8 cellular contexts compared by ENCODE assay signal in genomic region chr14:53152909-53153701, GRCh38. TPM values are rescaled to one million over a fixed set of nuclear protein-coding genes. Genes with fewer than 3 reads are reported as not detected.
DNase-seq lines count a peak whose midpoint lies in the region; ATAC-seq and TF ChIP-seq lines count a peak whose summit lies in the region.

Gene DDHD1, minus strand, starts transcription at chr14:53153323. Its CDS starts 225 bp downstream, at chr14:53153098.

- no peaks in the 10 kb centered on the region for H3K9me3 Mint-ChIP-seq in activated CD4-positive, alpha-beta T cell treated with anti-CD3 and anti-CD28 coated beads, Interleukin-2, amount 10 ng/mL, durations not matched to agents 24 days and 14 days

- peak; percentile 65 for DNase-seq in AG10803 (ENCODE audit: low read depth)
- peak; percentile 43 for DNase-seq in NCI-H510A treated with DMSO at 0.1 percent for 48 hours (lab: John Stamatoyannopoulos, UW)
- DNase-seq in activated CD4-positive, alpha-beta T cell treated with anti-CD3 and anti-CD28 coated beads, Interleukin-2, amount 10 ng/mL, durations not matched to agents 24 days and 14 days: peak; percentile 96
- peak; percentile 79 for DNase-seq in coronary artery (ENCODE audit: low spot score)
- DNase-seq in left lobe of liver (ENCODE audit: low spot score): peak; percentile 80
- peak; percentile 64 to 81 for DNase-seq in stimulated activated CD4-positive, alpha-beta T cell treated with anti-CD3 and anti-CD28 coated beads, Interleukin-2, amount 100 ng/mL, for 48 hours

- ATAC-seq in HG03196 (IDR thresholded peaks at IDR 0.05; ENCODE audit: unreplicated experiment) (peak; percentile 69), left lobe of liver (peak; percentile 93)

- H3K27ac ChIP-seq in coronary artery: peak within 1 kb of the TSS; percentile 88 to 92

- in situ Hi-C loops in GM18951 (cut with MboI; ENCODE audit: low sequenced_read_pairs, unreplicated experiment): no loop called here

- H3K36me3 Mint-ChIP-seq in activated CD4-positive, alpha-beta T cell treated with anti-CD3 and anti-CD28 coated beads, Interleukin-2, amount 10 ng/mL, durations not matched to agents 24 days and 14 days (ENCODE audit: low read depth): peaks cover 31% of the 10 kb centered on the region

- no peaks in the 10 kb centered on the region for H3K27me3 Mint-ChIP-seq in activated CD4-positive, alpha-beta T cell treated with anti-CD3 and anti-CD28 coated beads, Interleukin-2, amount 10 ng/mL, durations not matched to agents 24 days and 14 days

- H3K4me3 Mint-ChIP-seq in activated CD4-positive, alpha-beta T cell treated with anti-CD3 and anti-CD28 coated beads, Interleukin-2, amount 10 ng/mL, durations not matched to agents 24 days and 14 days: peak within 1 kb of the TSS; percentile 100

- TF ChIP-seq CTCF in AG10803 (conservative IDR thresholded peaks at IDR 0.05; ENCODE audit: low read length): no peak
- no peak for TF ChIP-seq CTCF in coronary artery (IDR thresholded peaks at IDR 0.05)

- H3K4me3 ChIP-seq in AG10803 (ENCODE audit: low read length): peak within 1 kb of the TSS; percentile 89
- H3K4me3 ChIP-seq in coronary artery: peak within 1 kb of the TSS; percentile 97

- TF ChIP-seq POLR2A in GM18951 (IDR thresholded peaks at IDR 0.05; ENCODE audit: extremely low read depth, insufficient read depth, insufficient read length): peak; percentile 86

- intact Hi-C loops in activated CD4-positive, alpha-beta T cell treated with anti-CD3 and anti-CD28 coated beads, Interleukin-2, amount 10 ng/mL, durations not matched to agents 24 days and 14 days (cut with micrococcal nuclease): loop anchor here (1.0 to 10.0 kb wide), 6 partner anchors 27 to 828 kb away; partner anchors contain the start of gene ERO1A

- peaks cover 44% of the 10 kb centered on the region for H3K4me1 Mint-ChIP-seq in activated CD4-positive, alpha-beta T cell treated with anti-CD3 and anti-CD28 coated beads, Interleukin-2, amount 10 ng/mL, durations not matched to agents 24 days and 14 days

- H3K27ac Mint-ChIP-seq in activated CD4-positive, alpha-beta T cell treated with anti-CD3 and anti-CD28 coated beads, Interleukin-2, amount 10 ng/mL, durations not matched to agents 24 days and 14 days: peak within 1 kb of the TSS; percentile 99

RNA-seq across cellular contexts. Expression of gene DDHD1, which starts in this region (rescaled TPM):
- 67.9 and 70.2 TPM in 2 replicates for total RNA-seq in activated CD4-positive, alpha-beta T cell treated with anti-CD3 and anti-CD28 coated beads, Interleukin-2, amount 10 ng/mL, durations not matched to agents 24 days and 14 days
- total RNA-seq in left lobe of liver: 3.3 TPM

Comparison
In these comparisons a context has a peak if more than half of its experiments do, and no peak if none do; other contexts are left out.
1. Peak in every context shown above with its lines: DNase-seq, ATAC-seq, H3K4me3 ChIP-seq and H3K27ac ChIP-seq.
2. RNA of gene DDHD1 (total RNA-seq): 67.9 to 70.2 TPM in activated CD4-positive, alpha-beta T cell treated with anti-CD3 and anti-CD28 coated beads, Interleukin-2, amount 10 ng/mL, durations not matched to agents 24 days and 14 days; 3.3 TPM in left lobe of liver (single experiment); every median in the first group is over 10 times any median in the second.
3. DNase-seq: peak in every context shown above with its lines; median percentile 96 in activated CD4-positive, alpha-beta T cell treated with anti-CD3 and anti-CD28 coated beads, Interleukin-2, amount 10 ng/mL, durations not matched to agents 24 days and 14 days; 80 in left lobe of liver; 79 in coronary artery; 72 in stimulated activated CD4-positive, alpha-beta T cell treated with anti-CD3 and anti-CD28 coated beads, Interleukin-2, amount 100 ng/mL, for 48 hours; 65 in AG10803; 43 in NCI-H510A treated with DMSO at 0.1 percent for 48 hours.